In genomic region chr17:17906418-17907215, GRCh38 we compare ENCODE assay signal across 21 cellular contexts.
DNase-seq lines count a peak whose midpoint lies in the region; TF ChIP-seq lines count a peak whose summit lies in the region.
"Had no signal": no experiment of that assay in that cellular context is flagged by ENCODE, and none has a peak within 500 bp of the region (broad histone marks: within the 10 kb centered on the region; RNA-seq: fewer than 3 reads in every experiment).

No MANE protein-coding gene starts in this region.

- in situ Hi-C loops in G401 (cut with HindIII; ENCODE audit: low sequenced_read_pairs), result no loop called here

- H3K18ac ChIP-seq in mesenchymal stem cell (ENCODE audit: low read depth in 1 of 2, low read length in 2 of 2), result no peak overlapping the region

- H3K79me1 ChIP-seq in mesenchymal stem cell (replicated peaks; ENCODE audit: low read length, poor library complexity, severe bottlenecking), result peaks cover 11% of the 10 kb centered on the region

- H3K14ac ChIP-seq in mesenchymal stem cell (ENCODE audit: low read length in 2 of 2), result no peak overlapping the region

- H3K23ac ChIP-seq in mesenchymal stem cell (ENCODE audit: low read length in 2 of 2), result no peak overlapping the region

- H3K27ac ChIP-seq in mesenchymal stem cell (ENCODE audit: low read length, poor library complexity, severe bottlenecking) (no peak overlapping the region), temporal lobe (ENCODE audit: low read depth, low read length) (peak overlapping the region; percentile 45)
- H3K27ac ChIP-seq: GM23248, HL-60 had no signal

- H3K27ac Mint-ChIP-seq in activated CD4-positive, alpha-beta memory T cell treated with anti-CD3 and anti-CD28 coated beads, Interleukin-2, amount 10 ng/mL, durations not matched to agents 7 days and 5 days, result no peak overlapping the region

- H3K36me3 Mint-ChIP-seq in activated CD4-positive, alpha-beta memory T cell treated with anti-CD3 and anti-CD28 coated beads, Interleukin-2, amount 10 ng/mL, durations not matched to agents 7 days and 5 days (ENCODE audit: low read depth), result peaks cover 5% of the 10 kb centered on the region
- H3K36me3 Mint-ChIP-seq: natural killer cell had no signal

- POLR2A ChIA-PET in activated CD4-positive, alpha-beta memory T cell treated with anti-CD3 and anti-CD28 coated beads, Interleukin-2, amount 10 ng/mL, durations not matched to agents 7 days and 5 days (lab: Charles Lee), result no interaction called here

- no peaks in the 10 kb centered on the region for H3K4me1 Mint-ChIP-seq in activated CD4-positive, alpha-beta memory T cell treated with anti-CD3 and anti-CD28 coated beads, Interleukin-2, amount 10 ng/mL, durations not matched to agents 7 days and 5 days

- H3K4me1 ChIP-seq in mesenchymal stem cell (ENCODE audit: control insufficient read depth, insufficient read depth, low read depth, low read length), result peaks cover 5% of the 10 kb centered on the region
- H3K4me1 ChIP-seq: BE2C had no signal

- DNase-seq in LNCaP clone FGC (ENCODE audit: low read depth) (peak; percentile 34), dermis microvascular lymphatic vessel endothelial cell (ENCODE audit: low read depth in 2 of 2) (peak; percentile 48 to 58), mesenchymal stem cell (no peak), G401 (ENCODE audit: low spot score) (no peak), NCI-H510A (lab: John Stamatoyannopoulos, UW) (no peak)
- no peak for DNase-seq in activated CD4-positive, alpha-beta memory T cell treated with anti-CD3 and anti-CD28 coated beads, Interleukin-2, amount 10 ng/mL, durations not matched to agents 7 days and 5 days
- DNase-seq: activated CD8-positive, alpha-beta memory T cell treated with anti-CD3 and anti-CD28 coated beads for 24 hours; adrenal gland; BE2C; caudate nucleus; DMS53; GM23248; MV-4-11; natural killer cell; NCI-H446 treated with DMSO at 0.1 percent for 48 hours; SHP77 treated with DMSO at 0.1 percent for 48 hours; T-helper 1 cell; WERI-Rb-1 had no signal

- H2AFZ ChIP-seq in mesenchymal stem cell (ENCODE audit: low read depth, low read length), result no peak overlapping the region
- H2AFZ ChIP-seq: GM23248 had no signal

- no peak overlapping the region for H2BK120ac ChIP-seq in mesenchymal stem cell (ENCODE audit: low read depth, low read length)

- no peak overlapping the region for H4K8ac ChIP-seq in mesenchymal stem cell (ENCODE audit: low read length)

- H3K9ac ChIP-seq in mesenchymal stem cell (ENCODE audit: low read length), result no peak overlapping the region
- H3K9ac ChIP-seq: GM23248 had no signal

- TF ChIP-seq CTCF in LNCaP clone FGC (IDR thresholded peaks at IDR 0.05; ENCODE audit: control insufficient read depth, extremely low read depth, insufficient read depth), result no peak

- H3K9me3 Mint-ChIP-seq in activated CD4-positive, alpha-beta memory T cell treated with anti-CD3 and anti-CD28 coated beads, Interleukin-2, amount 10 ng/mL, durations not matched to agents 7 days and 5 days, result no peaks in the 10 kb centered on the region
- H3K9me3 Mint-ChIP-seq: natural killer cell had no signal

- H3K4ac ChIP-seq in mesenchymal stem cell (ENCODE audit: low read depth in 1 of 2, low read length in 2 of 2), result no peak overlapping the region

- 83% methylated on average over 10 of the region's 10 CpGs for WGBS in mesenchymal stem cell

- CTCF ChIA-PET in activated CD4-positive, alpha-beta memory T cell treated with anti-CD3 and anti-CD28 coated beads, Interleukin-2, amount 10 ng/mL, durations not matched to agents 7 days and 5 days (lab: Charles Lee), result no interaction called here

- H3K27me3 ChIP-seq in mesenchymal stem cell (ENCODE audit: control insufficient read depth in 1 of 2, insufficient read depth in 1 of 2, low read length in 2 of 2), result no peaks in the 10 kb centered on the region
- H3K27me3 ChIP-seq: adrenal gland, BE2C had no signal

- H4K91ac ChIP-seq in mesenchymal stem cell (ENCODE audit: low read length), result peak overlapping the region; percentile 41

- no peak overlapping the region for H2BK12ac ChIP-seq in mesenchymal stem cell (ENCODE audit: low read length in 2 of 2)

- no peak overlapping the region for H3K4me2 ChIP-seq in mesenchymal stem cell (ENCODE audit: low read length, poor library complexity, severe bottlenecking)

- no peak overlapping the region for H2AK5ac ChIP-seq in mesenchymal stem cell (ENCODE audit: low read length, severe bottlenecking)

- H3K4me3 ChIP-seq in LNCaP clone FGC (ENCODE audit: low read depth, low read length) (no peak overlapping the region), mesenchymal stem cell (ENCODE audit: insufficient read depth in 1 of 2, low read depth in 1 of 2, low read length in 2 of 2) (no peak overlapping the region)
- H3K4me3 ChIP-seq: adrenal gland, GM23248, K562 had no signal

- no peaks in the 10 kb centered on the region for H3K9me3 ChIP-seq in mesenchymal stem cell (ENCODE audit: control insufficient read depth, low read length)
- H3K9me3 ChIP-seq: adrenal gland, BE2C had no signal

- peaks cover 23 to 40% of the 10 kb centered on the region in 2 experiments for H3K36me3 ChIP-seq in mesenchymal stem cell (ENCODE audit: control insufficient read depth in 1 of 2, insufficient read depth in 2 of 2, low read depth in 1 of 2, low read length in 2 of 2)
- H3K36me3 ChIP-seq: adrenal gland, BE2C, WERI-Rb-1 had no signal

- no peak overlapping the region for H2BK5ac ChIP-seq in mesenchymal stem cell (ENCODE audit: low read depth, low read length, poor library complexity, severe bottlenecking)

- no peak overlapping the region for H3K4me3 Mint-ChIP-seq in activated CD4-positive, alpha-beta memory T cell treated with anti-CD3 and anti-CD28 coated beads, Interleukin-2, amount 10 ng/mL, durations not matched to agents 7 days and 5 days
- H3K4me3 Mint-ChIP-seq: natural killer cell had no signal

- no peaks in the 10 kb centered on the region for H3K27me3 Mint-ChIP-seq in activated CD4-positive, alpha-beta memory T cell treated with anti-CD3 and anti-CD28 coated beads, Interleukin-2, amount 10 ng/mL, durations not matched to agents 7 days and 5 days

- H2BK15ac ChIP-seq in mesenchymal stem cell (ENCODE audit: low read depth, poor library complexity, severe bottlenecking), result peak overlapping the region; percentile 61

Comparison
In these comparisons a context has a peak if more than half of its experiments do, and no peak if none do; other contexts are left out.
1. DNase-seq: peak in LNCaP clone FGC (single experiment) and dermis microvascular lymphatic vessel endothelial cell (2 of 2); none in mesenchymal stem cell (single experiment), activated CD4-positive, alpha-beta memory T cell treated with anti-CD3 and anti-CD28 coated beads, Interleukin-2, amount 10 ng/mL, durations not matched to agents 7 days and 5 days (single experiment), G401 (single experiment) and NCI-H510A (single experiment).